29 cellular contexts compared by ENCODE assay signal in genomic region chrX:150299579-150299978, GRCh38.
"Had no signal": no experiment of that assay in that cellular context is flagged by ENCODE, and none has a peak within 500 bp of the region (broad histone marks: within the 10 kb centered on the region; RNA-seq: fewer than 3 reads in every experiment).

No MANE protein-coding gene starts in this region.

- H3K36me3 ChIP-seq: SJCRH30 had no signal

- DNase-seq: Karpas-422, MM.1S, MV-4-11, NCI-H1092, NCI-H1105, NCI-H1417 treated with DMSO at 0.1 percent for 48 hours, NCI-H1436 treated with DMSO at 0.1 percent for 48 hours, NCI-H1694 treated with DMSO at 0.1 percent for 48 hours, NCI-H187 treated with DMSO at 0.1 percent for 48 hours, NCI-H2029, NCI-H2081, NCI-H226, NCI-H446 treated with DMSO at 0.1 percent for 48 hours, NCI-H510A, NCI-H524, NCI-H526, NCI-H69, NCI-H748 treated with DMSO at 0.1 percent for 48 hours, NCI-H82, PC-9, SHP77, SIG-M5, SJCRH30 had no signal

- H3K9ac ChIP-seq: KMS-11 had no signal

- H3K27ac ChIP-seq: KMS-11, PC-9, RWPE1, SJCRH30, SK-N-MC had no signal

- H3K27me3 ChIP-seq: SJCRH30 had no signal

- H3K4me3 ChIP-seq: PC-9, SJCRH30, SK-N-MC had no signal

- ATAC-seq: Panc1, Right ventricle myocardium inferior, SK-N-SH treated with all-trans-retinoic acid at 6 μM for 48 hours had no signal

- H3K4me1 ChIP-seq: SJCRH30 had no signal

- H3K4me2 ChIP-seq: KMS-11, PC-9 had no signal

- H3K9me3 ChIP-seq: SJCRH30 had no signal

- H2AFZ ChIP-seq: PC-9 had no signal
